1 cellular context compared by ENCODE assay signal in the genomic region with DNA sequence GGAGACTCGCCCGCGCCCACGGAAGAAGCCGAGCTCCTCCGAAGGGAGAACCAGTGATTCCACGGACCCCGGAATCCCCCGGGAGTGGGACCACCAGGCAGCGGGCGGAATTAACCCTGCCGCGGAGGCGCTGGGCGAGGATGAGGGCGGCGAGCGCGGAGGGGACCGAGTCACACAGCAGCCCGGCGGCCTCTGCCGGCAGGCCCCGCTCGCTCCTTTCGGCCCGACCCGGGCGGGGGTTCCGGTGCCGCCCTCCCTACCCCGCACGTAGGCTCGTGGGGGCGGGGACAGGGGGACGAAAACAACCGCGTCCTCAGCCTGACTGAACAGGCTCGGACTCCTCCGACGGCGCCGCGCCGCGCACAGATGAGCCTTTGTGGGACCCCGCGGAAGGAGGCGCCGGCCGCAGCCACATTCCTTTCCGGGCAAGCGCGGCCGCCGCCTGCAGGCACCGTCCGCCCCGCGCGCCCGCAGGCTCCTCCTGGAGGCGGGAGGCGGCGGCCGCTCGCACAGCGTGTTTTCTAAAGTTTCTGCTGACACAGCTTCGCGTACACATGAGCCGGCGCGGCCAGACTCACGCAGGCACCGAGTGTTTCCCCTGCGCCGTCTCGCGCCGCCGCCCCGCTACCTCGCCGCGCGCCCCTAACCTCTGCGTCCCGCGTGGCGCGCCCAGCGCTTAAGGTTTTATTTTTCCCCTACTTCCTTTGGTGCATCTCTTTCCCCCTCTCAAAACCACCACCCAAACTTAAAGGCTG.
TF ChIP-seq lines count a peak whose summit lies in the region.

No MANE protein-coding gene starts in this region.

TF ChIP-seq in GM12878, 131 proteins besides CTCF, POLR2A, EP300 and RAD21 (continued from another document and continues in another):
- no peak for TF ChIP-seq SKIL (IDR thresholded peaks at IDR 0.05; ENCODE audit: low read depth, poor library complexity, severe bottlenecking)
- TF ChIP-seq, protein P1, sequence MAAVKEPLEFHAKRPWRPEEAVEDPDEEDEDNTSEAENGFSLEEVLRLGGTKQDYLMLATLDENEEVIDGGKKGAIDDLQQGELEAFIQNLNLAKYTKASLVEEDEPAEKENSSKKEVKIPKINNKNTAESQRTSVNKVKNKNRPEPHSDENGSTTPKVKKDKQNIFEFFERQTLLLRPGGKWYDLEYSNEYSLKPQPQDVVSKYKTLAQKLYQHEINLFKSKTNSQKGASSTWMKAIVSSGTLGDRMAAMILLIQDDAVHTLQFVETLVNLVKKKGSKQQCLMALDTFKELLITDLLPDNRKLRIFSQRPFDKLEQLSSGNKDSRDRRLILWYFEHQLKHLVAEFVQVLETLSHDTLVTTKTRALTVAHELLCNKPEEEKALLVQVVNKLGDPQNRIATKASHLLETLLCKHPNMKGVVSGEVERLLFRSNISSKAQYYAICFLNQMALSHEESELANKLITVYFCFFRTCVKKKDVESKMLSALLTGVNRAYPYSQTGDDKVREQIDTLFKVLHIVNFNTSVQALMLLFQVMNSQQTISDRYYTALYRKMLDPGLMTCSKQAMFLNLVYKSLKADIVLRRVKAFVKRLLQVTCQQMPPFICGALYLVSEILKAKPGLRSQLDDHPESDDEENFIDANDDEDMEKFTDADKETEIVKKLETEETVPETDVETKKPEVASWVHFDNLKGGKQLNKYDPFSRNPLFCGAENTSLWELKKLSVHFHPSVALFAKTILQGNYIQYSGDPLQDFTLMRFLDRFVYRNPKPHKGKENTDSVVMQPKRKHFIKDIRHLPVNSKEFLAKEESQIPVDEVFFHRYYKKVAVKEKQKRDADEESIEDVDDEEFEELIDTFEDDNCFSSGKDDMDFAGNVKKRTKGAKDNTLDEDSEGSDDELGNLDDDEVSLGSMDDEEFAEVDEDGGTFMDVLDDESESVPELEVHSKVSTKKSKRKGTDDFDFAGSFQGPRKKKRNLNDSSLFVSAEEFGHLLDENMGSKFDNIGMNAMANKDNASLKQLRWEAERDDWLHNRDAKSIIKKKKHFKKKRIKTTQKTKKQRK (IDR thresholded peaks at IDR 0.05; ENCODE audit: low read depth, low read length), result no peak
- no peak for TF ChIP-seq SIX5 (IDR thresholded peaks at IDR 0.05; ENCODE audit: low read depth, low read length, severe bottlenecking)
- TF ChIP-seq RFX5 (IDR thresholded peaks at IDR 0.05; ENCODE audit: low read depth, low read length), result no peak
- no peak for TF ChIP-seq ZNF274 (IDR thresholded peaks at IDR 0.05; ENCODE audit: insufficient read depth, insufficient read length)
- TF ChIP-seq RUNX3 (IDR thresholded peaks at IDR 0.05; ENCODE audit: low read length), result no peak
- no peak for TF ChIP-seq HSF1 (IDR thresholded peaks at IDR 0.05; ENCODE audit: low read depth, low read length)
- no peak for TF ChIP-seq IRF3 (IDR thresholded peaks at IDR 0.05)
- no peak for TF ChIP-seq STAT3 (IDR thresholded peaks at IDR 0.05; ENCODE audit: low read depth, low read length)
- TF ChIP-seq BMI1 (IDR thresholded peaks at IDR 0.05; ENCODE audit: borderline replicate concordance), result no peak
- TF ChIP-seq BCL3 (IDR thresholded peaks at IDR 0.05; ENCODE audit: borderline replicate concordance, insufficient read depth, low read depth, low read length, poor library complexity, severe bottlenecking), result no peak
- TF ChIP-seq, protein P2, sequence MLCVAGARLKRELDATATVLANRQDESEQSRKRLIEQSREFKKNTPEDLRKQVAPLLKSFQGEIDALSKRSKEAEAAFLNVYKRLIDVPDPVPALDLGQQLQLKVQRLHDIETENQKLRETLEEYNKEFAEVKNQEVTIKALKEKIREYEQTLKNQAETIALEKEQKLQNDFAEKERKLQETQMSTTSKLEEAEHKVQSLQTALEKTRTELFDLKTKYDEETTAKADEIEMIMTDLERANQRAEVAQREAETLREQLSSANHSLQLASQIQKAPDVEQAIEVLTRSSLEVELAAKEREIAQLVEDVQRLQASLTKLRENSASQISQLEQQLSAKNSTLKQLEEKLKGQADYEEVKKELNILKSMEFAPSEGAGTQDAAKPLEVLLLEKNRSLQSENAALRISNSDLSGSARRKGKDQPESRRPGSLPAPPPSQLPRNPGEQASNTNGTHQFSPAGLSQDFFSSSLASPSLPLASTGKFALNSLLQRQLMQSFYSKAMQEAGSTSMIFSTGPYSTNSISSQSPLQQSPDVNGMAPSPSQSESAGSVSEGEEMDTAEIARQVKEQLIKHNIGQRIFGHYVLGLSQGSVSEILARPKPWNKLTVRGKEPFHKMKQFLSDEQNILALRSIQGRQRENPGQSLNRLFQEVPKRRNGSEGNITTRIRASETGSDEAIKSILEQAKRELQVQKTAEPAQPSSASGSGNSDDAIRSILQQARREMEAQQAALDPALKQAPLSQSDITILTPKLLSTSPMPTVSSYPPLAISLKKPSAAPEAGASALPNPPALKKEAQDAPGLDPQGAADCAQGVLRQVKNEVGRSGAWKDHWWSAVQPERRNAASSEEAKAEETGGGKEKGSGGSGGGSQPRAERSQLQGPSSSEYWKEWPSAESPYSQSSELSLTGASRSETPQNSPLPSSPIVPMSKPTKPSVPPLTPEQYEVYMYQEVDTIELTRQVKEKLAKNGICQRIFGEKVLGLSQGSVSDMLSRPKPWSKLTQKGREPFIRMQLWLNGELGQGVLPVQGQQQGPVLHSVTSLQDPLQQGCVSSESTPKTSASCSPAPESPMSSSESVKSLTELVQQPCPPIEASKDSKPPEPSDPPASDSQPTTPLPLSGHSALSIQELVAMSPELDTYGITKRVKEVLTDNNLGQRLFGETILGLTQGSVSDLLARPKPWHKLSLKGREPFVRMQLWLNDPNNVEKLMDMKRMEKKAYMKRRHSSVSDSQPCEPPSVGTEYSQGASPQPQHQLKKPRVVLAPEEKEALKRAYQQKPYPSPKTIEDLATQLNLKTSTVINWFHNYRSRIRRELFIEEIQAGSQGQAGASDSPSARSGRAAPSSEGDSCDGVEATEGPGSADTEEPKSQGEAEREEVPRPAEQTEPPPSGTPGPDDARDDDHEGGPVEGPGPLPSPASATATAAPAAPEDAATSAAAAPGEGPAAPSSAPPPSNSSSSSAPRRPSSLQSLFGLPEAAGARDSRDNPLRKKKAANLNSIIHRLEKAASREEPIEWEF (IDR thresholded peaks at IDR 0.05; ENCODE audit: insufficient replicate concordance, low read depth, low read length), result no peak
- TF ChIP-seq, protein P3, sequence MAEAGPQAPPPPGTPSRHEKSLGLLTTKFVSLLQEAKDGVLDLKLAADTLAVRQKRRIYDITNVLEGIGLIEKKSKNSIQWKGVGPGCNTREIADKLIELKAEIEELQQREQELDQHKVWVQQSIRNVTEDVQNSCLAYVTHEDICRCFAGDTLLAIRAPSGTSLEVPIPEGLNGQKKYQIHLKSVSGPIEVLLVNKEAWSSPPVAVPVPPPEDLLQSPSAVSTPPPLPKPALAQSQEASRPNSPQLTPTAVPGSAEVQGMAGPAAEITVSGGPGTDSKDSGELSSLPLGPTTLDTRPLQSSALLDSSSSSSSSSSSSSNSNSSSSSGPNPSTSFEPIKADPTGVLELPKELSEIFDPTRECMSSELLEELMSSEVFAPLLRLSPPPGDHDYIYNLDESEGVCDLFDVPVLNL (IDR thresholded peaks at IDR 0.05; ENCODE audit: low read depth, low read length), result no peak
- TF ChIP-seq EZH2 (IDR thresholded peaks at IDR 0.05; ENCODE audit: borderline replicate concordance, control insufficient read depth, low read depth, low read length), result no peak
- TF ChIP-seq PAX5 (IDR thresholded peaks at IDR 0.05; ENCODE audit: borderline replicate concordance, low read depth, low read length), result peak; percentile 31; the same call in 1 of the 2 replicates
- TF ChIP-seq NKRF (conservative IDR thresholded peaks at IDR 0.05), result peak; percentile 68
- TF ChIP-seq ZNF622 (IDR thresholded peaks at IDR 0.05), result no peak
- no peak for TF ChIP-seq IRF4 (IDR thresholded peaks at IDR 0.05; ENCODE audit: low read depth, low read length)
- TF ChIP-seq, protein P4, sequence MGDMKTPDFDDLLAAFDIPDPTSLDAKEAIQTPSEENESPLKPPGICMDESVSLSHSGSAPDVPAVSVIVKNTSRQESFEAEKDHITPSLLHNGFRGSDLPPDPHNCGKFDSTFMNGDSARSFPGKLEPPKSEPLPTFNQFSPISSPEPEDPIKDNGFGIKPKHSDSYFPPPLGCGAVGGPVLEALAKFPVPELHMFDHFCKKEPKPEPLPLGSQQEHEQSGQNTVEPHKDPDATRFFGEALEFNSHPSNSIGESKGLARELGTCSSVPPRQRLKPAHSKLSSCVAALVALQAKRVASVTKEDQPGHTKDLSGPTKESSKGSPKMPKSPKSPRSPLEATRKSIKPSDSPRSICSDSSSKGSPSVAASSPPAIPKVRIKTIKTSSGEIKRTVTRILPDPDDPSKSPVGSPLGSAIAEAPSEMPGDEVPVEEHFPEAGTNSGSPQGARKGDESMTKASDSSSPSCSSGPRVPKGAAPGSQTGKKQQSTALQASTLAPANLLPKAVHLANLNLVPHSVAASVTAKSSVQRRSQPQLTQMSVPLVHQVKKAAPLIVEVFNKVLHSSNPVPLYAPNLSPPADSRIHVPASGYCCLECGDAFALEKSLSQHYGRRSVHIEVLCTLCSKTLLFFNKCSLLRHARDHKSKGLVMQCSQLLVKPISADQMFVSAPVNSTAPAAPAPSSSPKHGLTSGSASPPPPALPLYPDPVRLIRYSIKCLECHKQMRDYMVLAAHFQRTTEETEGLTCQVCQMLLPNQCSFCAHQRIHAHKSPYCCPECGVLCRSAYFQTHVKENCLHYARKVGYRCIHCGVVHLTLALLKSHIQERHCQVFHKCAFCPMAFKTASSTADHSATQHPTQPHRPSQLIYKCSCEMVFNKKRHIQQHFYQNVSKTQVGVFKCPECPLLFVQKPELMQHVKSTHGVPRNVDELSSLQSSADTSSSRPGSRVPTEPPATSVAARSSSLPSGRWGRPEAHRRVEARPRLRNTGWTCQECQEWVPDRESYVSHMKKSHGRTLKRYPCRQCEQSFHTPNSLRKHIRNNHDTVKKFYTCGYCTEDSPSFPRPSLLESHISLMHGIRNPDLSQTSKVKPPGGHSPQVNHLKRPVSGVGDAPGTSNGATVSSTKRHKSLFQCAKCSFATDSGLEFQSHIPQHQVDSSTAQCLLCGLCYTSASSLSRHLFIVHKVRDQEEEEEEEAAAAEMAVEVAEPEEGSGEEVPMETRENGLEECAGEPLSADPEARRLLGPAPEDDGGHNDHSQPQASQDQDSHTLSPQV (IDR thresholded peaks at IDR 0.05), result peak; percentile 25; the same call in 1 of the 2 replicates
- peak; percentile 32; the same call in 1 of the 2 replicates for TF ChIP-seq NR2F1 (conservative IDR thresholded peaks at IDR 0.05)
- peak; percentile 75 for TF ChIP-seq BACH1 (IDR thresholded peaks at IDR 0.05; ENCODE audit: borderline replicate concordance)
- no peak for TF ChIP-seq HDAC6 (IDR thresholded peaks at IDR 0.05; ENCODE audit: unreplicated experiment)
- TF ChIP-seq BCL11A (IDR thresholded peaks at IDR 0.05; ENCODE audit: low read depth, low read length), result no peak
- no peak for TF ChIP-seq ZZZ3 (IDR thresholded peaks at IDR 0.05; ENCODE audit: control insufficient read depth, insufficient read length, low read depth)
- peak; percentile 10; the same call in 1 of the 2 replicates for TF ChIP-seq ATF7 (IDR thresholded peaks at IDR 0.05; ENCODE audit: low read depth)
- no peak for TF ChIP-seq WRNIP1 (IDR thresholded peaks at IDR 0.05; ENCODE audit: borderline replicate concordance, low read depth, low read length)
- TF ChIP-seq NFXL1 (IDR thresholded peaks at IDR 0.05; ENCODE audit: borderline replicate concordance), result no peak
